Comparison of ENCODE assay signal across 11 cellular contexts in genomic region chrX:102765217-102765616, GRCh38. TPM values are rescaled to one million over a fixed set of nuclear protein-coding genes. Genes with fewer than 3 reads are reported as not detected.
DNase-seq lines count a peak whose midpoint lies in the region; ATAC-seq and TF ChIP-seq lines count a peak whose summit lies in the region.
"Had no signal": no experiment of that assay in that cellular context is flagged by ENCODE, and none has a peak within 500 bp of the region (broad histone marks: within the 10 kb centered on the region; RNA-seq: fewer than 3 reads in every experiment).

No MANE protein-coding gene starts in this region.

- WGBS in heart right ventricle, 2 donors: 33 to 42% methylated on average over 2 of the region's 2 CpGs

- CTCF ChIA-PET in CD4-positive, alpha-beta memory T cell (lab: Charles Lee; ENCODE audit: partially characterized antibody): no interaction called here

- no peaks in the 10 kb centered on the region for H3K27me3 Mint-ChIP-seq in CD4-positive, alpha-beta memory T cell

- POLR2A ChIA-PET in CD4-positive, alpha-beta memory T cell (lab: Charles Lee; ENCODE audit: partially characterized antibody): no interaction called here

- peak overlapping the region in 1 of 7 donors; percentile 30 for H3K27ac Mint-ChIP-seq in CD4-positive, alpha-beta memory T cell
- H3K27ac Mint-ChIP-seq: WTC11 had no signal

- peaks cover 6 to 14% (median 9%) of the 10 kb centered on the region in 4 donors for H3K4me1 Mint-ChIP-seq in CD4-positive, alpha-beta memory T cell

- no peak overlapping the region for H3K4me3 Mint-ChIP-seq in CD4-positive, alpha-beta memory T cell
- H3K4me3 Mint-ChIP-seq: WTC11 had no signal

- H3K9me3 ChIP-seq in heart right ventricle (no peaks in the 10 kb centered on the region), left ventricle myocardium inferior (replicated peaks) (no peaks in the 10 kb centered on the region), vagina (no peaks in the 10 kb centered on the region)
- H3K9me3 ChIP-seq in CD4-positive, alpha-beta memory T cell (ENCODE audit: control insufficient read depth in 1 of 2, low read length in 2 of 2): no peaks in the 10 kb centered on the region

- H3K9me3 Mint-ChIP-seq in CD4-positive, alpha-beta memory T cell: no peaks in the 10 kb centered on the region
- H3K9me3 Mint-ChIP-seq: WTC11 had no signal

- in situ Hi-C loops in astrocyte of the cerebellum (cut with HindIII; ENCODE audit: low sequenced_read_pairs): no loop called here

- peak overlapping the region in 2 of 10 donors; percentile 21 to 35 for H3K27ac ChIP-seq in heart right ventricle
- H3K27ac ChIP-seq in left ventricle myocardium inferior (replicated peaks): peak overlapping the region; percentile 52
- peak overlapping the region; percentile 48 for H3K27ac ChIP-seq in vagina
- H3K27ac ChIP-seq in CD4-positive, alpha-beta memory T cell (ENCODE audit: low read depth, low read length): no peak overlapping the region
- H3K27ac ChIP-seq: hepatocyte had no signal

- no peaks in the 10 kb centered on the region for H3K27me3 ChIP-seq in heart right ventricle
- no peaks in the 10 kb centered on the region for H3K27me3 ChIP-seq in left ventricle myocardium inferior (ENCODE audit: low read depth)
- no peaks in the 10 kb centered on the region for H3K27me3 ChIP-seq in vagina
- H3K27me3 ChIP-seq in CD4-positive, alpha-beta memory T cell (ENCODE audit: insufficient read depth, low read length): no peaks in the 10 kb centered on the region
- H3K27me3 ChIP-seq: hepatocyte had no signal

- ATAC-seq in heart right ventricle: peak in 7 of 8 donors; percentile 63 to 74 (median 72)
- no peak for ATAC-seq in HG02840 (IDR thresholded peaks at IDR 0.05; ENCODE audit: low FRiP score, unreplicated experiment)
- ATAC-seq: WTC11 had no signal

- DNase-seq in heart right ventricle (peak in 1 of 2 donors; percentile 29), cardiac septum (ENCODE audit: low spot score) (no peak), astrocyte of the cerebellum (ENCODE audit: low read depth) (peak; percentile 58), left ventricle myocardium inferior (no peak), vagina (ENCODE audit: extremely low spot score in 2 of 2) (no peak)
- no peak for DNase-seq in stimulated activated CD4-positive, alpha-beta T cell treated with anti-CD3 and anti-CD28 coated beads, Interleukin-4, amount 100 ng/mL, for 1 hour
- no peak for DNase-seq in CD4-positive, alpha-beta memory T cell
- DNase-seq: RPMI8226 had no signal

- intact Hi-C loops in heart right ventricle (cut with DNase I) (loop anchor here in 1 of 10 donors (5.0 kb wide), 1 partner anchor 43 kb away; the partner anchor contains the start of gene GPRASP3), cardiac septum (cut with DNase I) (no loop called here), left ventricle myocardium inferior (cut with micrococcal nuclease) (no loop called here), vagina (cut with DNase I) (no loop called here)
- intact Hi-C loops in CD4-positive, alpha-beta memory T cell (cut with micrococcal nuclease): loop anchor here (5.0 kb wide), 1 partner anchor 103 kb away; no protein-coding TSS in a partner anchor

- H3K36me3 Mint-ChIP-seq in CD4-positive, alpha-beta memory T cell: peaks cover 0 to 5% of the 10 kb centered on the region in 2 donors
- H3K36me3 Mint-ChIP-seq: WTC11 had no signal

- H3K4me1 ChIP-seq in heart right ventricle (peaks cover 0 to 13% (median 7%) of the 10 kb centered on the region in 9 donors), left ventricle myocardium inferior (peaks cover 10% of the 10 kb centered on the region), vagina (no peaks in the 10 kb centered on the region)
- H3K4me1 ChIP-seq in CD4-positive, alpha-beta memory T cell (ENCODE audit: insufficient read depth, low read length): peaks cover 7% of the 10 kb centered on the region

- no peak for TF ChIP-seq POLR2A in vagina (IDR thresholded peaks at IDR 0.05)

- H3K4me3 ChIP-seq in heart right ventricle (no peak overlapping the region), astrocyte of the cerebellum (ENCODE audit: low read depth, low read length) (no peak overlapping the region), left ventricle myocardium inferior (no peak overlapping the region), vagina (no peak overlapping the region)
- no peak overlapping the region for H3K4me3 ChIP-seq in CD4-positive, alpha-beta memory T cell (ENCODE audit: low read length in 2 of 2)
- H3K4me3 ChIP-seq: hepatocyte had no signal

- TF ChIP-seq CTCF in heart right ventricle (IDR thresholded peaks at IDR 0.05): no peak
- TF ChIP-seq CTCF in astrocyte of the cerebellum (IDR thresholded peaks at IDR 0.05; ENCODE audit: low read depth, low read length, missing control alignments): no peak
- no peak for TF ChIP-seq CTCF in left ventricle myocardium inferior (IDR thresholded peaks at IDR 0.05; ENCODE audit: borderline replicate concordance)
- TF ChIP-seq CTCF in vagina (IDR thresholded peaks at IDR 0.05): no peak

- H3K36me3 ChIP-seq in heart right ventricle (no peaks in the 10 kb centered on the region), left ventricle myocardium inferior (no peaks in the 10 kb centered on the region), vagina (no peaks in the 10 kb centered on the region)
- no peaks in the 10 kb centered on the region for H3K36me3 ChIP-seq in CD4-positive, alpha-beta memory T cell (ENCODE audit: insufficient read depth, low read length)

RNA-seq across cellular contexts. Expression of gene GPRASP3, which starts 44.7 kb away (rescaled TPM):
- 10 to 100 TPM in 1 of 10 donors, 1 to 10 TPM in 9; 4.6 to 10.1 (median 6.6) TPM for total RNA-seq in heart right ventricle
- 1 to 10 TPM in 1 of 2 donors, under 1 TPM in 1; 0.73 to 1.0 TPM for polyA plus RNA-seq in heart right ventricle
- total RNA-seq in cardiac septum: 5.7 TPM
- total RNA-seq in left ventricle myocardium inferior: 4.8 TPM
- total RNA-seq in vagina: 3.2 TPM
- total RNA-seq in CD4-positive, alpha-beta memory T cell: 1 to 10 TPM; 2.4 to 3.5 TPM
- polyA plus RNA-seq in CD4-positive, alpha-beta memory T cell: 1 to 10 TPM in 1 of 2 donors, under 1 TPM in 1; 0.63 to 1.1 TPM

RNA-seq across cellular contexts. Expression of gene GPRASP2, which starts 53.0 kb away (rescaled TPM):
- 10 to 100 TPM; 11.5 to 21.3 (median 15.9) TPM for total RNA-seq in heart right ventricle
- 1 to 10 TPM; 3.7 to 4.0 TPM for polyA plus RNA-seq in heart right ventricle
- 17.7 TPM for total RNA-seq in cardiac septum
- 14.5 TPM for total RNA-seq in left ventricle myocardium inferior
- total RNA-seq in vagina: 10.8 TPM
- total RNA-seq in CD4-positive, alpha-beta memory T cell: 1 to 10 TPM; 2.2 to 3.2 TPM
- 1 to 10 TPM; 1.6 to 1.8 TPM for polyA plus RNA-seq in CD4-positive, alpha-beta memory T cell
